In genomic region chr20:137668-138131, GRCh38 we compare ENCODE assay signal across 9 cellular contexts. TPM values are rescaled to one million over a fixed set of nuclear protein-coding genes. Genes with fewer than 3 reads are reported as not detected.
DNase-seq lines count a peak whose midpoint lies in the region; ATAC-seq, FAIRE-seq and TF ChIP-seq lines count a peak whose summit lies in the region.
"Had no signal": no experiment of that assay in that cellular context is flagged by ENCODE, and none has a peak within 500 bp of the region (broad histone marks: within the 10 kb centered on the region; RNA-seq: fewer than 3 reads in every experiment).

No MANE protein-coding gene starts in this region.

- H3K27me3 ChIP-seq in foreskin keratinocyte (peaks cover 7% of the 10 kb centered on the region), pancreas (peaks cover 0 to 25% (median 0%) of the 10 kb centered on the region in 4 donors), trophoblast cell (ENCODE audit: insufficient read depth, low read length) (no peaks in the 10 kb centered on the region)

- TF ChIP-seq CTCF in D721Med (IDR thresholded peaks at IDR 0.05; ENCODE audit: insufficient read depth, missing control alignments) (peak; percentile 29), foreskin keratinocyte (conservative IDR thresholded peaks at IDR 0.05) (peak; percentile 46), pancreas (IDR thresholded peaks at IDR 0.05) (no peak)

- no peak overlapping the region for H2AFZ ChIP-seq in trophoblast cell (ENCODE audit: insufficient read depth, low read length, poor library complexity)

- H3K79me2 ChIP-seq in trophoblast cell (ENCODE audit: control insufficient read depth, insufficient read depth, low read length, poor library complexity) = no peaks in the 10 kb centered on the region

- H2AK5ac ChIP-seq in trophoblast cell (ENCODE audit: low read length) = no peak overlapping the region

- no peak overlapping the region for H4K8ac ChIP-seq in trophoblast cell (ENCODE audit: low read depth, low read length)

- H3K9ac ChIP-seq in trophoblast cell (ENCODE audit: low read length) = no peak overlapping the region

- H2BK120ac ChIP-seq in trophoblast cell (ENCODE audit: insufficient read depth, low read length, poor library complexity) = no peak overlapping the region

- POLR2A ChIA-PET in HEK293T (lab: Yijun Ruan, JAX) = no interaction called here

- WGBS in pancreas, 2 donors = 54 to 57% methylated on average over 9 of the region's 9 CpGs
- no CpG with 5 or more reads among the region's 9 CpGs for WGBS in trophoblast cell (ENCODE audit: extremely low coverage, insufficient coverage, insufficient read length)

- no peak overlapping the region for H3K4me2 ChIP-seq in trophoblast cell (ENCODE audit: low read length)

- H2BK5ac ChIP-seq in trophoblast cell (ENCODE audit: low read depth, low read length, poor library complexity) = no peak overlapping the region

- no peak for ATAC-seq in foreskin keratinocyte
- ATAC-seq in pancreas = no peak

- H3K27ac ChIP-seq in foreskin keratinocyte = no peak overlapping the region
- H3K27ac ChIP-seq in pancreas = no peak overlapping the region
- no peak overlapping the region for H3K27ac ChIP-seq in trophoblast cell (ENCODE audit: low read depth, low read length)

- no peak overlapping the region for H3K23ac ChIP-seq in trophoblast cell (ENCODE audit: low read length)

- no peak overlapping the region for H3K14ac ChIP-seq in trophoblast cell (ENCODE audit: low read length)

- H3K79me1 ChIP-seq in trophoblast cell (ENCODE audit: low read length) = no peaks in the 10 kb centered on the region

- no peak overlapping the region for H3K18ac ChIP-seq in trophoblast cell (ENCODE audit: low read length)

- intact Hi-C loops in pancreas (cut with DNase I) = no loop called here

- no peak overlapping the region for H3K4ac ChIP-seq in trophoblast cell (ENCODE audit: low read depth, low read length)

- FAIRE-seq in D721Med (lab: Jason Lieb, UNC) (no peak), pancreas (lab: Jason Lieb, UNC) (no peak)

- H3K36me3 ChIP-seq in pancreas (no peaks in the 10 kb centered on the region), trophoblast cell (ENCODE audit: control insufficient read depth in 1 of 2, insufficient read depth in 2 of 2, low read length in 2 of 2) (no peaks in the 10 kb centered on the region)

- no peaks in the 10 kb centered on the region for H3K9me3 ChIP-seq in pancreas
- H3K9me3 ChIP-seq in trophoblast cell (ENCODE audit: insufficient read depth, low read depth, low read length) = peaks cover 7% of the 10 kb centered on the region

- CTCF ChIA-PET in HEK293T (lab: Yijun Ruan, JAX) = no interaction called here

- H2BK12ac ChIP-seq in trophoblast cell (ENCODE audit: low read length) = no peak overlapping the region

- H3K4me3 ChIP-seq in pancreas (no peak overlapping the region), trophoblast cell (ENCODE audit: low read depth, low read length) (no peak overlapping the region)

- no peak overlapping the region for H4K91ac ChIP-seq in trophoblast cell (ENCODE audit: low read depth, low read length)

- H3K4me1 ChIP-seq in foreskin keratinocyte (no peaks in the 10 kb centered on the region), pancreas (no peaks in the 10 kb centered on the region), trophoblast cell (ENCODE audit: control insufficient read depth in 1 of 2, insufficient read depth in 2 of 2, low read length in 2 of 2) (no peaks in the 10 kb centered on the region)

- H4K12ac ChIP-seq in trophoblast cell (ENCODE audit: low read depth, low read length) = no peak overlapping the region

- DNase-seq in D721Med (ENCODE audit: insufficient read length, low spot score) = no peak
- peak; percentile 17 for DNase-seq in HEK293T (ENCODE audit: extremely low spot score)
- peak; percentile 72 for DNase-seq in RKO (ENCODE audit: low spot score)
- no peak for DNase-seq in foreskin keratinocyte
- DNase-seq in pancreas = no peak
- no peak for DNase-seq in trophoblast cell
- no peak for DNase-seq in pons (ENCODE audit: low spot score)
- no peak for DNase-seq in activated CD8-positive, alpha-beta memory T cell treated with anti-CD3 and anti-CD28 coated beads, Interleukin-2, amount 50 U/mL, for 48 hours

TF ChIP-seq in HEK293T, 16 proteins besides CTCF, POLR2A, EP300 and RAD21:
- TF ChIP-seq SUZ12 (IDR thresholded peaks at IDR 0.05) = no peak
- no peak for TF ChIP-seq CTBP1 (IDR thresholded peaks at IDR 0.05; ENCODE audit: borderline replicate concordance)
- no peak for TF ChIP-seq ARNT (IDR thresholded peaks at IDR 0.05)
- no peak for TF ChIP-seq FOXM1 (IDR thresholded peaks at IDR 0.05; ENCODE audit: borderline replicate concordance)
- TF ChIP-seq ZNF384 (IDR thresholded peaks at IDR 0.05) = no peak
- no peak for TF ChIP-seq FOXK2 (IDR thresholded peaks at IDR 0.05)
- TF ChIP-seq ELF4 (IDR thresholded peaks at IDR 0.05) = no peak
- no peak for TF ChIP-seq BHLHE40 (IDR thresholded peaks at IDR 0.05; ENCODE audit: borderline replicate concordance)
- no peak for TF ChIP-seq NFRKB (IDR thresholded peaks at IDR 0.05)
- TF ChIP-seq PKNOX1 (IDR thresholded peaks at IDR 0.05) = no peak
- no peak for TF ChIP-seq FOXA1 (IDR thresholded peaks at IDR 0.05)
- TF ChIP-seq L3MBTL2 (conservative IDR thresholded peaks at IDR 0.05) = no peak
TF ChIP-seq in HEK293T: peak in this region for 0.

RNA-seq across cellular contexts. Expression of gene DEFB126, which starts 4.7 kb away (rescaled TPM):
- total RNA-seq in foreskin keratinocyte (not detected in 2 replicates), pancreas (not detected)
- polyA plus RNA-seq in foreskin keratinocyte (not detected in 2 replicates), pancreas (not detected)
- not detected in 2 replicates for polyA plus RNA-seq in trophoblast cell (2013)
- total RNA-seq: temporal lobe had no signal

RNA-seq across cellular contexts. Expression of gene DEFB127, which starts 19.6 kb away (rescaled TPM):
- total RNA-seq in foreskin keratinocyte = not detected in 2 replicates
- polyA plus RNA-seq in foreskin keratinocyte = not detected in 2 replicates
- total RNA-seq in pancreas = not detected
- not detected for polyA plus RNA-seq in pancreas
- polyA plus RNA-seq in trophoblast cell (2013) = not detected in 2 replicates
- total RNA-seq: temporal lobe had no signal

RNA-seq across cellular contexts. Expression of gene DEFB125, which starts 50.2 kb away (rescaled TPM):
- not detected in 2 replicates for total RNA-seq in foreskin keratinocyte
- not detected in 2 replicates for polyA plus RNA-seq in foreskin keratinocyte
- total RNA-seq in pancreas = not detected
- polyA plus RNA-seq in pancreas = not detected
- polyA plus RNA-seq in trophoblast cell (2013) = not detected in 2 replicates
- total RNA-seq: temporal lobe had no signal

RNA-seq across cellular contexts. Expression of gene DEFB128, which starts 51.8 kb away (rescaled TPM):
- total RNA-seq in foreskin keratinocyte (not detected in 2 replicates), pancreas (not detected)
- polyA plus RNA-seq in foreskin keratinocyte (not detected in 2 replicates), pancreas (not detected)
- polyA plus RNA-seq in trophoblast cell (2013) = not detected in 2 replicates
- total RNA-seq: temporal lobe had no signal

Comparison
In these comparisons a context has a peak if more than half of its experiments do, and no peak if none do; other contexts are left out.
1. DNase-seq: peak in HEK293T (single experiment) and RKO (single experiment); none in D721Med (single experiment), foreskin keratinocyte (0 of 2), pancreas (0 of 6), trophoblast cell (0 of 2), pons (single experiment) and activated CD8-positive, alpha-beta memory T cell treated with anti-CD3 and anti-CD28 coated beads, Interleukin-2, amount 50 U/mL, for 48 hours (single experiment).
2. CTCF ChIP-seq: peak in D721Med (single experiment) and foreskin keratinocyte (single experiment); none in pancreas (0 of 4).